In genomic region chr1:31764307-31765040, GRCh38 we compare ENCODE assay signal across 2 cellular contexts.
TF ChIP-seq lines count a peak whose summit lies in the region.

A gene with protein sequence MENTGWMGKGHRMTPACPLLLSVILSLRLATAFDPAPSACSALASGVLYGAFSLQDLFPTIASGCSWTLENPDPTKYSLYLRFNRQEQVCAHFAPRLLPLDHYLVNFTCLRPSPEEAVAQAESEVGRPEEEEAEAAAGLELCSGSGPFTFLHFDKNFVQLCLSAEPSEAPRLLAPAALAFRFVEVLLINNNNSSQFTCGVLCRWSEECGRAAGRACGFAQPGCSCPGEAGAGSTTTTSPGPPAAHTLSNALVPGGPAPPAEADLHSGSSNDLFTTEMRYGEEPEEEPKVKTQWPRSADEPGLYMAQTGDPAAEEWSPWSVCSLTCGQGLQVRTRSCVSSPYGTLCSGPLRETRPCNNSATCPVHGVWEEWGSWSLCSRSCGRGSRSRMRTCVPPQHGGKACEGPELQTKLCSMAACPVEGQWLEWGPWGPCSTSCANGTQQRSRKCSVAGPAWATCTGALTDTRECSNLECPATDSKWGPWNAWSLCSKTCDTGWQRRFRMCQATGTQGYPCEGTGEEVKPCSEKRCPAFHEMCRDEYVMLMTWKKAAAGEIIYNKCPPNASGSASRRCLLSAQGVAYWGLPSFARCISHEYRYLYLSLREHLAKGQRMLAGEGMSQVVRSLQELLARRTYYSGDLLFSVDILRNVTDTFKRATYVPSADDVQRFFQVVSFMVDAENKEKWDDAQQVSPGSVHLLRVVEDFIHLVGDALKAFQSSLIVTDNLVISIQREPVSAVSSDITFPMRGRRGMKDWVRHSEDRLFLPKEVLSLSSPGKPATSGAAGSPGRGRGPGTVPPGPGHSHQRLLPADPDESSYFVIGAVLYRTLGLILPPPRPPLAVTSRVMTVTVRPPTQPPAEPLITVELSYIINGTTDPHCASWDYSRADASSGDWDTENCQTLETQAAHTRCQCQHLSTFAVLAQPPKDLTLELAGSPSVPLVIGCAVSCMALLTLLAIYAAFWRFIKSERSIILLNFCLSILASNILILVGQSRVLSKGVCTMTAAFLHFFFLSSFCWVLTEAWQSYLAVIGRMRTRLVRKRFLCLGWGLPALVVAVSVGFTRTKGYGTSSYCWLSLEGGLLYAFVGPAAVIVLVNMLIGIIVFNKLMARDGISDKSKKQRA (N-terminal part only) (minus strand): TSS chr1:31764340. CDS start chr1:31757221, 7,119 bp downstream.

TF ChIP-seq in HCT116, 20 proteins besides CTCF, POLR2A, EP300 and RAD21:
- TF ChIP-seq SRF (IDR thresholded peaks at IDR 0.05; ENCODE audit: low read depth) (no peak), ZFX (IDR thresholded peaks at IDR 0.05) (0 out of 2 replicates have a peak, but pooled peaks have one; percentile 1)

TF ChIP-seq in endothelial cell of umbilical vein, 7 proteins besides CTCF, POLR2A, EP300 and RAD21:
- no peak for TF ChIP-seq POLR2AphosphoS5 (IDR thresholded peaks at IDR 0.05; ENCODE audit: insufficient read depth, low read depth, low read length)
- no peak for TF ChIP-seq MYC (IDR thresholded peaks at IDR 0.05; ENCODE audit: low read depth, low read length)
- TF ChIP-seq EZH2 (IDR thresholded peaks at IDR 0.05; ENCODE audit: borderline replicate concordance, low read depth, low read length, severe bottlenecking): no peak
- TF ChIP-seq FOS (IDR thresholded peaks at IDR 0.05; ENCODE audit: borderline replicate concordance, insufficient read depth, low read length): no peak
- no peak for TF ChIP-seq GATA2 (IDR thresholded peaks at IDR 0.05; ENCODE audit: insufficient read depth, insufficient read length, low read depth, low read length)
- TF ChIP-seq JUN (IDR thresholded peaks at IDR 0.05; ENCODE audit: borderline replicate concordance, insufficient read depth, insufficient read length, low read depth): no peak
- no peak for TF ChIP-seq MAX (IDR thresholded peaks at IDR 0.05; ENCODE audit: insufficient read depth, insufficient read length)
